Comparison of ENCODE assay signal across 8 cellular contexts in genomic region chr9:135085830-135086546, GRCh38. TPM values are rescaled to one million over a fixed set of nuclear protein-coding genes. Genes with fewer than 3 reads are reported as not detected.
DNase-seq lines count a peak whose midpoint lies in the region; ATAC-seq and TF ChIP-seq lines count a peak whose summit lies in the region.

No MANE protein-coding gene starts in this region.

- CTCF ChIA-PET in WTC11 (lab: Charles Lee) = interaction anchor here (0.8 to 4.4 kb wide), 22 partner anchors 11 to 419 kb away, joined by 3 to 46 read pairs (median 4); a partner anchor contains a TSS

- peak overlapping the region in 2 of 4 donors; percentile 19 to 47 for H3K4me3 ChIP-seq in transverse colon

- no peak overlapping the region; the same call in 1 of the 2 replicates for H3K27ac Mint-ChIP-seq in WTC11
- H3K27ac Mint-ChIP-seq in naive thymus-derived CD8-positive, alpha-beta T cell = no peak overlapping the region

- H3K4me1 Mint-ChIP-seq in WTC11 = peaks cover 24% of the 10 kb centered on the region
- peaks cover 0 to 9% (median 6%) of the 10 kb centered on the region in 4 donors for H3K4me1 Mint-ChIP-seq in naive thymus-derived CD8-positive, alpha-beta T cell

- DNase-seq in NCI-H510A treated with DMSO at 0.1 percent for 48 hours (lab: John Stamatoyannopoulos, UW) (peak; percentile 21), NCI-H510A (lab: John Stamatoyannopoulos, UW) (no peak), NCI-H1436 (lab: John Stamatoyannopoulos, UW) (peak; percentile 48), WTC11 (ENCODE audit: low spot score) (peak; percentile 92), fibroblast of peridontal ligament (ENCODE audit: extremely low read depth) (peak; percentile 35), transverse colon (peak; percentile 76)
- DNase-seq in naive thymus-derived CD8-positive, alpha-beta T cell = no peak
- DNase-seq in effector CD4-positive, alpha-beta T cell = no peak

- 10% methylated on average over 24 of the region's 30 CpGs; no CpG with 5 or more reads in 1 of the 2 donors for WGBS in transverse colon (ENCODE audit: low coverage in 1 of 2), 2 donors

- peaks cover 5% of the 10 kb centered on the region for H3K36me3 Mint-ChIP-seq in WTC11
- H3K36me3 Mint-ChIP-seq in naive thymus-derived CD8-positive, alpha-beta T cell = no peaks in the 10 kb centered on the region

- TF ChIP-seq EP300 in transverse colon (IDR thresholded peaks at IDR 0.05; ENCODE audit: low read depth) = no peak

- no peaks in the 10 kb centered on the region for H3K36me3 ChIP-seq in transverse colon

- H3K27me3 ChIP-seq in transverse colon = peaks cover 34% of the 10 kb centered on the region

- H3K27ac ChIP-seq in transverse colon = no peak overlapping the region

- TF ChIP-seq CTCF in WTC11 (IDR thresholded peaks at IDR 0.05) = peak; percentile 84
- peak; percentile 90 to 94 (median 91) for TF ChIP-seq CTCF in transverse colon (IDR thresholded peaks at IDR 0.05)

- peaks cover 25% of the 10 kb centered on the region for H3K27me3 Mint-ChIP-seq in WTC11 (ENCODE audit: low read depth)
- H3K27me3 Mint-ChIP-seq in naive thymus-derived CD8-positive, alpha-beta T cell = peaks cover 14 to 60% (median 38%) of the 10 kb centered on the region in 5 donors

- H3K9me3 Mint-ChIP-seq in WTC11 = no peaks in the 10 kb centered on the region
- peaks cover 0 to under 1% (median 0%) of the 10 kb centered on the region in 9 donors for H3K9me3 Mint-ChIP-seq in naive thymus-derived CD8-positive, alpha-beta T cell

- intact Hi-C loops in transverse colon (cut with DNase I; ENCODE audit: low total_unique reads) = loop anchor here (2.0 to 5.0 kb wide), 2 partner anchors 256 to 327 kb away; no protein-coding TSS in a partner anchor

- H3K4me1 ChIP-seq in transverse colon = peaks cover 10 to 33% (median 16%) of the 10 kb centered on the region in 4 donors

- no peaks in the 10 kb centered on the region for H3K9me3 ChIP-seq in transverse colon

- in situ Hi-C loops in transverse colon (cut with MboI; ENCODE audit: low pct_ligation_motif_present in 1 of 4, low pct_unique_long_range_greater_than_20kb in 1 of 4, low sequenced_read_pairs in 3 of 4) = loop anchor here (10.0 to 25.0 kb wide), 3 partner anchors 251 to 326 kb away; no protein-coding TSS in a partner anchor

- peak; percentile 62 for ATAC-seq in WTC11
- ATAC-seq in naive thymus-derived CD8-positive, alpha-beta T cell = no peak

- TF ChIP-seq POLR2A in transverse colon (IDR thresholded peaks at IDR 0.05) = no peak

- H3K4me3 Mint-ChIP-seq in WTC11 = peak overlapping the region; percentile 73
- H3K4me3 Mint-ChIP-seq in naive thymus-derived CD8-positive, alpha-beta T cell = peak overlapping the region in 6 of 10 donors; percentile 16 to 63 (median 35)

- POLR2A ChIA-PET in WTC11 (lab: Charles Lee) = no interaction called here
- POLR2A ChIA-PET in naive thymus-derived CD8-positive, alpha-beta T cell (lab: Charles Lee) = no interaction called here

TF ChIP-seq in WTC11, 78 proteins besides CTCF, POLR2A, EP300 and RAD21:
- no peak for TF ChIP-seq NR1H2 (CRISPR knock-in tag; IDR thresholded peaks at IDR 0.05)
- TF ChIP-seq HMGXB4 (CRISPR knock-in tag; IDR thresholded peaks at IDR 0.05) = 0 out of 2 replicates have a peak, but pooled peaks have one; percentile 49
- no peak for TF ChIP-seq FOXJ3 (CRISPR knock-in tag; IDR thresholded peaks at IDR 0.05; ENCODE audit: borderline replicate concordance)
- 0 out of 2 replicates have a peak, but pooled peaks have one; percentile 19 for TF ChIP-seq FOXP4 (CRISPR knock-in tag; IDR thresholded peaks at IDR 0.05)
- peak; percentile 57; the same call in 1 of the 2 replicates for TF ChIP-seq GABPB1 (CRISPR knock-in tag; IDR thresholded peaks at IDR 0.05)
- peak; percentile 45; the same call in 1 of the 2 replicates for TF ChIP-seq ETV6 (CRISPR knock-in tag; IDR thresholded peaks at IDR 0.05)
- 0 out of 2 replicates have a peak, but pooled peaks have one; percentile 43 for TF ChIP-seq NR3C1 (CRISPR knock-in tag; conservative IDR thresholded peaks at IDR 0.05; ENCODE audit: low read depth)
- TF ChIP-seq CDX4 (CRISPR knock-in tag; IDR thresholded peaks at IDR 0.05; ENCODE audit: borderline replicate concordance) = no peak
- no peak for TF ChIP-seq MYBL2 (CRISPR knock-in tag; IDR thresholded peaks at IDR 0.05)

RNA-seq across cellular contexts. Expression of gene OLFM1, which starts 1.5 kb away (rescaled TPM):
- total RNA-seq in WTC11 (2021) = 31.8 to 37.6 TPM (median 31.9 TPM) in 3 replicates
- not detected for total RNA-seq in naive thymus-derived CD8-positive, alpha-beta T cell
- not detected for polyA plus RNA-seq in naive thymus-derived CD8-positive, alpha-beta T cell
- 1 to 10 TPM in 3 of 4 donors, not detected in 1; 3.7 to 7.8 (median 4.0) TPM for total RNA-seq in transverse colon

Comparison
In these comparisons a context has a peak if more than half of its experiments do, and no peak if none do; other contexts are left out.
1. DNase-seq: peak in NCI-H510A treated with DMSO at 0.1 percent for 48 hours (single experiment), NCI-H1436 (single experiment), WTC11 (single experiment), fibroblast of peridontal ligament (single experiment) and transverse colon (single experiment); none in NCI-H510A (single experiment), naive thymus-derived CD8-positive, alpha-beta T cell (0 of 10) and effector CD4-positive, alpha-beta T cell (single experiment).